28 cellular contexts compared by ENCODE assay signal in genomic region chr1:167621780-167622179, GRCh38. TPM values are rescaled to one million over a fixed set of nuclear protein-coding genes. Genes with fewer than 3 reads are reported as not detected.
A peak's percentile ranks its signal among the peaks of the same experiment; 100 is the strongest.
DNase-seq lines count a peak whose midpoint lies in the region; ATAC-seq, FAIRE-seq and TF ChIP-seq lines count a peak whose summit lies in the region.
"Had no signal": no experiment of that assay in that cellular context is flagged by ENCODE, and none has a peak within 500 bp of the region (broad histone marks: within the 10 kb centered on the region; RNA-seq: fewer than 3 reads in every experiment).

No MANE protein-coding gene starts in this region.

- H3K27me3 ChIP-seq in colonic mucosa: no peaks in the 10 kb centered on the region
- H3K27me3 ChIP-seq: heart right ventricle, SJCRH30 had no signal

- TF ChIP-seq CTCF in colonic mucosa (IDR thresholded peaks at IDR 0.05): no peak

- no peaks in the 10 kb centered on the region for H3K9me3 ChIP-seq in colonic mucosa
- H3K9me3 ChIP-seq: mucosa of descending colon, SJCRH30 had no signal

- intact Hi-C loops in colonic mucosa (cut with DNase I): no loop called here

- H3K27ac Mint-ChIP-seq in activated naive CD8-positive, alpha-beta T cell: peak overlapping the region; percentile 30
- no peak overlapping the region for H3K27ac Mint-ChIP-seq in activated naive CD8-positive, alpha-beta T cell treated with anti-CD3 and anti-CD28 coated beads for 36 hours
- H3K27ac Mint-ChIP-seq in activated T-helper 17 cell treated with anti-CD3 and anti-CD28 coated beads, Interleukin-2, amount 50 U/mL, for 72 hours: peak overlapping the region; percentile 51
- peak overlapping the region; percentile 57 for H3K27ac Mint-ChIP-seq in stimulated activated naive B cell treated with anti-CD40 and anti-IgM and Interleukin-4, amounts not matched to agents 10 μg/mL and 1 μg/mL and 100 μg/mL, for 72 hours
- H3K27ac Mint-ChIP-seq: activated T-cell treated with anti-CD3 and anti-CD28 coated beads, Interleukin-2, amount 50 U/mL, for 24 hours; nephron progenitor cell; stimulated activated effector memory CD8-positive, alpha-beta T cell treated with anti-CD3 and anti-CD28 coated beads, Interleukin-12 subunit alpha, Interleukin-12 subunit beta, amount 100 ng/mL, for 72 hours; type B pancreatic cell had no signal

- H3K4me1 ChIP-seq in colonic mucosa: peaks cover 4% of the 10 kb centered on the region

- no peak overlapping the region for H3K4me3 ChIP-seq in colonic mucosa
- H3K4me3 ChIP-seq: heart right ventricle, mucosa of descending colon, SJCRH30 had no signal

- H3K36me3 Mint-ChIP-seq in activated naive CD8-positive, alpha-beta T cell: no peaks in the 10 kb centered on the region
- peaks cover 5% of the 10 kb centered on the region for H3K36me3 Mint-ChIP-seq in activated naive CD8-positive, alpha-beta T cell treated with anti-CD3 and anti-CD28 coated beads for 36 hours
- no peaks in the 10 kb centered on the region for H3K36me3 Mint-ChIP-seq in activated T-helper 17 cell treated with anti-CD3 and anti-CD28 coated beads, Interleukin-2, amount 50 U/mL, for 72 hours (ENCODE audit: low read depth)
- no peaks in the 10 kb centered on the region for H3K36me3 Mint-ChIP-seq in stimulated activated naive B cell treated with anti-CD40 and anti-IgM and Interleukin-4, amounts not matched to agents 10 μg/mL and 1 μg/mL and 100 μg/mL, for 72 hours
- H3K36me3 Mint-ChIP-seq: stimulated activated effector memory CD8-positive, alpha-beta T cell treated with anti-CD3 and anti-CD28 coated beads, Interleukin-12 subunit alpha, Interleukin-12 subunit beta, amount 100 ng/mL, for 72 hours; type B pancreatic cell had no signal

- H3K9ac ChIP-seq in colonic mucosa (ENCODE audit: low read depth in 2 of 2, low read length in 2 of 2): no peak overlapping the region

- H3K4me1 Mint-ChIP-seq in activated naive CD8-positive, alpha-beta T cell (ENCODE audit: low read depth): peaks cover 72% of the 10 kb centered on the region
- peaks cover 48% of the 10 kb centered on the region for H3K4me1 Mint-ChIP-seq in activated naive CD8-positive, alpha-beta T cell treated with anti-CD3 and anti-CD28 coated beads for 36 hours
- H3K4me1 Mint-ChIP-seq in activated T-helper 17 cell treated with anti-CD3 and anti-CD28 coated beads, Interleukin-2, amount 50 U/mL, for 72 hours: peaks cover 42% of the 10 kb centered on the region
- H3K4me1 Mint-ChIP-seq in stimulated activated naive B cell treated with anti-CD40 and anti-IgM and Interleukin-4, amounts not matched to agents 10 μg/mL and 1 μg/mL and 100 μg/mL, for 72 hours: peaks cover 54 to 84% of the 10 kb centered on the region in 2 donors

- no peaks in the 10 kb centered on the region for H3K27me3 Mint-ChIP-seq in activated naive CD8-positive, alpha-beta T cell
- H3K27me3 Mint-ChIP-seq in activated naive CD8-positive, alpha-beta T cell treated with anti-CD3 and anti-CD28 coated beads for 36 hours: no peaks in the 10 kb centered on the region
- H3K27me3 Mint-ChIP-seq in activated T-helper 17 cell treated with anti-CD3 and anti-CD28 coated beads, Interleukin-2, amount 50 U/mL, for 72 hours: no peaks in the 10 kb centered on the region
- H3K27me3 Mint-ChIP-seq in stimulated activated naive B cell treated with anti-CD40 and anti-IgM and Interleukin-4, amounts not matched to agents 10 μg/mL and 1 μg/mL and 100 μg/mL, for 72 hours: no peaks in the 10 kb centered on the region
- H3K27me3 Mint-ChIP-seq: activated T-cell treated with anti-CD3 and anti-CD28 coated beads, Interleukin-2, amount 50 U/mL, for 24 hours had no signal

- no peak for ATAC-seq in activated T-helper 17 cell treated with anti-CD3 and anti-CD28 coated beads, Interleukin-2, amount 50 U/mL, for 72 hours (replicated peaks)
- no peak for ATAC-seq in stimulated activated naive B cell treated with anti-CD40 and anti-IgM and Interleukin-4, amounts not matched to agents 10 μg/mL and 1 μg/mL and 100 μg/mL, for 72 hours (replicated peaks)
- ATAC-seq in HG02970 (IDR thresholded peaks at IDR 0.05; ENCODE audit: low FRiP score, unreplicated experiment): no peak
- ATAC-seq: heart right ventricle; mucosa of descending colon; stimulated activated effector memory CD8-positive, alpha-beta T cell treated with anti-CD3 and anti-CD28 coated beads, Interleukin-12 subunit alpha, Interleukin-12 subunit beta, amount 100 ng/mL, for 72 hours had no signal

- H3K36me3 ChIP-seq in colonic mucosa: no peaks in the 10 kb centered on the region
- H3K36me3 ChIP-seq: heart right ventricle, SJCRH30 had no signal

- H3K4me3 Mint-ChIP-seq in activated naive CD8-positive, alpha-beta T cell: no peak overlapping the region
- no peak overlapping the region for H3K4me3 Mint-ChIP-seq in activated naive CD8-positive, alpha-beta T cell treated with anti-CD3 and anti-CD28 coated beads for 36 hours
- peak overlapping the region; percentile 24 for H3K4me3 Mint-ChIP-seq in activated T-helper 17 cell treated with anti-CD3 and anti-CD28 coated beads, Interleukin-2, amount 50 U/mL, for 72 hours
- H3K4me3 Mint-ChIP-seq in stimulated activated naive B cell treated with anti-CD40 and anti-IgM and Interleukin-4, amounts not matched to agents 10 μg/mL and 1 μg/mL and 100 μg/mL, for 72 hours: peak overlapping the region; percentile 30 to 50
- H3K4me3 Mint-ChIP-seq: activated T-cell treated with anti-CD3 and anti-CD28 coated beads, Interleukin-2, amount 50 U/mL, for 24 hours; nephron progenitor cell; stimulated activated effector memory CD8-positive, alpha-beta T cell treated with anti-CD3 and anti-CD28 coated beads, Interleukin-12 subunit alpha, Interleukin-12 subunit beta, amount 100 ng/mL, for 72 hours; type B pancreatic cell had no signal

- no peak overlapping the region for H3K27ac ChIP-seq in colonic mucosa
- H3K27ac ChIP-seq: heart right ventricle, SJCRH30 had no signal

- H3K9me3 Mint-ChIP-seq in activated naive CD8-positive, alpha-beta T cell (ENCODE audit: low read depth): peaks cover 4% of the 10 kb centered on the region
- peaks cover 11% of the 10 kb centered on the region for H3K9me3 Mint-ChIP-seq in activated naive CD8-positive, alpha-beta T cell treated with anti-CD3 and anti-CD28 coated beads for 36 hours
- H3K9me3 Mint-ChIP-seq in activated T-helper 17 cell treated with anti-CD3 and anti-CD28 coated beads, Interleukin-2, amount 50 U/mL, for 72 hours: peaks cover 6% of the 10 kb centered on the region
- peaks cover 0 to 3% of the 10 kb centered on the region in 2 donors for H3K9me3 Mint-ChIP-seq in stimulated activated naive B cell treated with anti-CD40 and anti-IgM and Interleukin-4, amounts not matched to agents 10 μg/mL and 1 μg/mL and 100 μg/mL, for 72 hours
- H3K9me3 Mint-ChIP-seq: activated T-cell treated with anti-CD3 and anti-CD28 coated beads, Interleukin-2, amount 50 U/mL, for 24 hours; stimulated activated effector memory CD8-positive, alpha-beta T cell treated with anti-CD3 and anti-CD28 coated beads, Interleukin-12 subunit alpha, Interleukin-12 subunit beta, amount 100 ng/mL, for 72 hours had no signal

- DNase-seq in activated naive CD8-positive, alpha-beta T cell treated with anti-CD3 and anti-CD28 coated beads for 36 hours: no peak
- no peak for DNase-seq in GM19239 (ENCODE audit: insufficient read length, low spot score)
- DNase-seq in stimulated activated naive B cell treated with anti-CD40 and anti-IgM and Interleukin-4, amounts not matched to agents 10 μg/mL and 1 μg/mL and 100 μg/mL, for 72 hours: no peak
- DNase-seq in colonic mucosa: no peak
- DNase-seq: activated CD4-positive, CD25-positive, alpha-beta regulatory T cell; activated T-cell treated with anti-CD3 and anti-CD28 coated beads, Interleukin-2, amount 50 U/mL, for 24 hours; C1 segment of cervical spinal cord; heart right ventricle; IMR-90; mucosa of descending colon; NCI-H1092 treated with DMSO at 0.1 percent for 48 hours; NCI-H187; NCI-H446 treated with DMSO at 0.1 percent for 48 hours; NCI-H774; nephron progenitor cell; SJCRH30; stimulated activated CD4-positive, alpha-beta T cell treated with anti-CD3 and anti-CD28 coated beads, Interleukin-15, amount 100 ng/mL, for 24 hours; stimulated activated CD4-positive, alpha-beta T cell treated with anti-CD3 and anti-CD28 coated beads, Interleukin-4, amount 100 ng/mL, for 4 hours; substantia nigra; SW 1271 had no signal

- peak; percentile 42 for FAIRE-seq in GM19239 (lab: Jason Lieb, UNC)
- FAIRE-seq: endothelial cell of umbilical vein, frontal cortex had no signal

RNA-seq across cellular contexts. Expression of gene RCSD1, which starts 8.3 kb away (rescaled TPM):
- 10 to 100 TPM; 56.4 to 58.2 TPM for total RNA-seq in activated naive CD8-positive, alpha-beta T cell treated with anti-CD3 and anti-CD28 coated beads for 36 hours
- 10 to 100 TPM; 69.0 to 75.5 TPM for total RNA-seq in activated T-helper 17 cell treated with anti-CD3 and anti-CD28 coated beads, Interleukin-2, amount 50 U/mL, for 72 hours
- total RNA-seq in colonic mucosa: 1 to 10 TPM; 4.7 to 5.7 TPM
- total RNA-seq: IMR-90, osteocyte had no signal

Comparison
In these comparisons a context has a peak if more than half of its experiments do, and no peak if none do; other contexts are left out.
1. H3K4me3 Mint-ChIP-seq: peak in activated T-helper 17 cell treated with anti-CD3 and anti-CD28 coated beads, Interleukin-2, amount 50 U/mL, for 72 hours (single experiment) and stimulated activated naive B cell treated with anti-CD40 and anti-IgM and Interleukin-4, amounts not matched to agents 10 μg/mL and 1 μg/mL and 100 μg/mL, for 72 hours (2 of 2); none in activated naive CD8-positive, alpha-beta T cell (single experiment) and activated naive CD8-positive, alpha-beta T cell treated with anti-CD3 and anti-CD28 coated beads for 36 hours (single experiment).
2. RNA of gene RCSD1, which starts 8.3 kb away (total RNA-seq): 69.0 to 75.5 TPM in activated T-helper 17 cell treated with anti-CD3 and anti-CD28 coated beads, Interleukin-2, amount 50 U/mL, for 72 hours and 56.4 to 58.2 TPM in activated naive CD8-positive, alpha-beta T cell treated with anti-CD3 and anti-CD28 coated beads for 36 hours; 4.7 to 5.7 TPM in colonic mucosa; every median in the first group is over 4 times any median in the second.